ENCODE assay signal across 14 cellular contexts in the genomic region with DNA sequence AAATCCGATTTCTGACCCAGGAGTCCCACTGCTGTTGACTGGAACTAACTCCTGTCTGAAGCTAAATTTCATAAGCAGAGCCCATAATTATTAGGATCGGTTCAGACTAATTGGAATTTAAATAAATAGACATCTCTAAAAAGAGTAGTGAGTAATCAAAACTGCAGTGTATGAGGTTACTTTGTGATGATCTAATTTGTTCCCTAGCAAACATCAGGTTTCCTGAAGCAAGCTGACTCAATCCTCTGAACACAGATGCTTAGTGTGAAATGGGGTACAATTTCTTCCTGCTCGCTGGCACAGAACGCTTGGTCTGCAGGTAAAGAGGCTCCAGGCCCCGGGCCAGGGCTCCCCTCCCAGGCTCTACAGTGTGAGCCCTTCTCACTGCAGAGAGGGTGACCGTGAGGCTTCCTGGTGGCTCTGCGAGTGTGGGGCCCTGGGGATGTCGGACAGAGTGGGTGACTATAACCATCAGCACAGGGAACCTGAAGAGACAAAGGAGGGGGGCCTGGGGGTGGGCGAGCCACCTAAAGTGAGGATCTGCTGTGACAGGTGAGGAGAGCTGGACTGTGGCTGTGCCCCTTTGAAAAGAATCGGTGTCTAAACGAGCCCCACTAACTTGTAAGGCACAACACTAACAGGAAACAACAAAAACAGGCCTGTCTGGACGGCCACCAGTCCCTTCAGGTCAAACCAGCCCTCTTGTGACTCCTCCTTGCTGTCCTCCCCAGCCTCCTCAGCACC.
"Had no signal": no experiment of that assay in that cellular context is flagged by ENCODE, and none has a peak within 500 bp of the region (broad histone marks: within the 10 kb centered on the region; RNA-seq: fewer than 3 reads in every experiment).

No MANE protein-coding gene starts in this region.

- H3K9me3 ChIP-seq: lower lobe of right lung, uterus had no signal

- DNase-seq: activated CD4-positive, alpha-beta memory T cell treated with anti-CD3 and anti-CD28 coated beads for 36 hours; activated naive CD4-positive, alpha-beta T cell; left cardiac atrium; lower lobe of right lung; midbrain; right cardiac atrium; stimulated activated CD4-positive, alpha-beta T cell treated with anti-CD3 and anti-CD28 coated beads, Interleukin-2, amount 100 ng/mL, for 24 hours; uterus had no signal

- H3K36me3 Mint-ChIP-seq: activated CD4-positive, alpha-beta memory T cell treated with anti-CD3 and anti-CD28 coated beads for 36 hours had no signal

- H3K4me3 ChIP-seq: lower lobe of right lung, uterus had no signal

- H3K27ac Mint-ChIP-seq: activated CD4-positive, alpha-beta memory T cell treated with anti-CD3 and anti-CD28 coated beads for 36 hours; activated T-helper 1 cell treated with anti-CD3 and anti-CD28 coated beads, Interleukin-12 subunit alpha, Interleukin-12 subunit beta, Interleukin-2, Interleukin-4 antibody, amounts not matched to agents 30 ng/mL and 10 ng/mL and 1 ng/mL, durations not matched to agents 14 hours and 24 hours and 36 hours; dendritic cell treated with granulocyte-macrophage colony-stimulating factor and Interleukin-4, amounts not matched to agents 40 ng/mL and 50 ng/mL, for 4 days; T-helper 1 cell treated with Interleukin-12 subunit alpha and Interleukin-12 subunit beta and Interleukin-4 antibody, amounts not matched to agents 30 μg/mL and 1 μg/mL, for 36 hours had no signal

- H3K36me3 ChIP-seq: uterus had no signal

- H3K27me3 ChIP-seq: uterus had no signal

- H3K27ac ChIP-seq: lower lobe of right lung, uterus had no signal

- H3K9me3 Mint-ChIP-seq: activated CD4-positive, alpha-beta memory T cell treated with anti-CD3 and anti-CD28 coated beads for 36 hours; activated T-helper 1 cell treated with anti-CD3 and anti-CD28 coated beads, Interleukin-12 subunit alpha, Interleukin-12 subunit beta, Interleukin-2, Interleukin-4 antibody, amounts not matched to agents 30 ng/mL and 10 ng/mL and 1 ng/mL, durations not matched to agents 14 hours and 24 hours and 36 hours; central memory CD8-positive, alpha-beta T cell; dendritic cell treated with granulocyte-macrophage colony-stimulating factor and Interleukin-4, amounts not matched to agents 40 ng/mL and 50 ng/mL, for 4 days; T-helper 1 cell treated with Interleukin-12 subunit alpha and Interleukin-12 subunit beta and Interleukin-4 antibody, amounts not matched to agents 30 μg/mL and 1 μg/mL, for 36 hours had no signal

- H3K4me1 ChIP-seq: lower lobe of right lung, uterus had no signal

- H3K4me3 Mint-ChIP-seq: activated CD4-positive, alpha-beta memory T cell treated with anti-CD3 and anti-CD28 coated beads for 36 hours; activated T-helper 1 cell treated with anti-CD3 and anti-CD28 coated beads, Interleukin-12 subunit alpha, Interleukin-12 subunit beta, Interleukin-2, Interleukin-4 antibody, amounts not matched to agents 30 ng/mL and 10 ng/mL and 1 ng/mL, durations not matched to agents 14 hours and 24 hours and 36 hours; central memory CD8-positive, alpha-beta T cell; dendritic cell treated with granulocyte-macrophage colony-stimulating factor and Interleukin-4, amounts not matched to agents 40 ng/mL and 50 ng/mL, for 4 days; T-helper 1 cell treated with Interleukin-12 subunit alpha and Interleukin-12 subunit beta and Interleukin-4 antibody, amounts not matched to agents 30 μg/mL and 1 μg/mL, for 36 hours had no signal

- H3K27me3 Mint-ChIP-seq: activated CD4-positive, alpha-beta memory T cell treated with anti-CD3 and anti-CD28 coated beads for 36 hours; central memory CD8-positive, alpha-beta T cell; dendritic cell treated with granulocyte-macrophage colony-stimulating factor and Interleukin-4, amounts not matched to agents 40 ng/mL and 50 ng/mL, for 4 days had no signal

- ATAC-seq: activated CD4-positive, CD25-positive, alpha-beta regulatory T cell treated with anti-CD3 and anti-CD28 coated beads, Interleukin-2, amount 50 U/mL, for 24 hours; esophagus mucosa; left cardiac atrium; lower lobe of right lung; right cardiac atrium had no signal
